ENCODE assay signal across 13 cellular contexts in the genomic region with DNA sequence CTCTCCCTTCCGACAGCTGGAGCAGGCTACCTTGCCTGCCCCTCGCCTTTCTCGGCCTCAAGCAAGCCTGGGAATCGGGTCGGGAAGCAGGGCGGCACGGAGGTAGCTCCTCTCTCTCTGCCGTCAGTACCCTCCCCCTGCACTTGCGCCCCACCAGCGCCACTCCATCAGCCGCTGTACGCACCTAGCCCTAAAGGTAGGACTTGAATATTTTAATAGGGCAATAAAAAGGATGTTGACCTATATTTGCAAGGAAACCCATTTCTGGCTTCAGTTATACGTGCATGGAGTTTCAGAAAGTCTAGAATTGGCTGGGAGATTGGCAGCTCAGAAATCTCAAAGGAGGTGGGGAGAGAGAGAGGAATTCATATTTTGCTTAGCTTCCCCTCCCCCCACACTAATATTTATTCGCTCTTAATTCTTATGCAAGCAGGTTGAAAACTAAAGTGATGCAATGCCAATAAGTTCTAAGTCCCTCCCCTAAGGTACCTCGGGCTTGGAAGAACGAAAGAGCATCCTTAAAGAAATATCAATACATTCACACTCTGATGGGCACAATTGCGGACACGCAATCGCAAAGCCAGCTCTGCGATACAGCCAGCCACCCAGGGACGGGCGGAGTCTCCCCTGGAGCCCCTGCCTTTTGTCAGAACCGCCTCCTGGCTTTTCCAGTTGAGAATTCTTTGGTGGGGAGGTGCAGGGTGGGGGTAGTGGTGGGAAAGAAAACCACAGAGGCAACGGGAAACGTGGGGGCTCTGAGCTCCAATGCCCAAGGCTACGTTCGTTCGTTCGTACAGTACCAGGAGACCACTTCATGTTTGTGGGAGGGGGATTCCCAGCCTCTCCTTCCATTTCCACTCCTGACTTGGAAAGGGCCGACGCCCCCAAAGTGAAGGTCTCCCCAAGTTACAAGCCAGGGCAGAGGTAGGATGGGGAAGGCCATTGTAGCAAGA. TPM values are rescaled to one million over a fixed set of nuclear protein-coding genes. Genes with fewer than 3 reads are reported as not detected.
DNase-seq lines count a peak whose midpoint lies in the region; ATAC-seq and TF ChIP-seq lines count a peak whose summit lies in the region.
"Had no signal": no experiment of that assay in that cellular context is flagged by ENCODE, and none has a peak within 500 bp of the region (broad histone marks: within the 10 kb centered on the region; RNA-seq: fewer than 3 reads in every experiment).

No MANE protein-coding gene starts in this region.

- no peak for TF ChIP-seq CTCF in coronary artery (IDR thresholded peaks at IDR 0.05)
- TF ChIP-seq CTCF in lower lobe of right lung (IDR thresholded peaks at IDR 0.05): no peak
- TF ChIP-seq CTCF in upper lobe of left lung (IDR thresholded peaks at IDR 0.05): no peak

- peak; percentile 14 for DNase-seq in Right ventricle myocardium inferior (ENCODE audit: missing footprints)
- DNase-seq in left ventricle myocardium superior: no peak
- DNase-seq in coronary artery (ENCODE audit: low spot score): no peak
- peak; percentile 44 for DNase-seq in lower lobe of right lung
- DNase-seq in upper lobe of left lung: no peak
- no peak for DNase-seq in effector memory CD8-positive, alpha-beta T cell
- DNase-seq: ACHN; activated CD4-positive, alpha-beta T cell treated with anti-CD3 and anti-CD28 coated beads, Interleukin-2, amount 50 U/mL, for 1 hour; aorta; GM23248 had no signal

- 3 to 4% methylated on average over 25 to 31 of the region's 31 CpGs for WGBS in upper lobe of left lung, 2 donors

- H3K4me1 ChIP-seq in lower lobe of right lung (peaks cover 54% of the 10 kb centered on the region), upper lobe of left lung (peaks cover 32 to 65% (median 54%) of the 10 kb centered on the region in 4 donors)

- H3K36me3 ChIP-seq in lower lobe of right lung (no peaks in the 10 kb centered on the region), upper lobe of left lung (no peaks in the 10 kb centered on the region)
- H3K36me3 ChIP-seq: gastroesophageal sphincter had no signal

- H3K9me3 ChIP-seq in lower lobe of right lung: no peaks in the 10 kb centered on the region
- H3K9me3 ChIP-seq in upper lobe of left lung: no peaks in the 10 kb centered on the region
- H3K9me3 ChIP-seq: gastroesophageal sphincter had no signal

- H3K9me3 Mint-ChIP-seq in effector memory CD8-positive, alpha-beta T cell: no peaks in the 10 kb centered on the region

- H3K27me3 ChIP-seq in lower lobe of right lung (ENCODE audit: low read depth) (peaks cover 95% of the 10 kb centered on the region), upper lobe of left lung (peaks cover 0 to 50% (median 21%) of the 10 kb centered on the region in 4 donors)

- peaks cover 11 to 20% of the 10 kb centered on the region in 2 donors for H3K4me1 Mint-ChIP-seq in effector memory CD8-positive, alpha-beta T cell (ENCODE audit: low read depth in 2 of 2)

- H3K36me3 Mint-ChIP-seq in effector memory CD8-positive, alpha-beta T cell (ENCODE audit: insufficient read depth): peaks cover 5% of the 10 kb centered on the region

- H3K4me3 ChIP-seq in coronary artery (peak overlapping the region; percentile 57), lower lobe of right lung (peak overlapping the region; percentile 54), upper lobe of left lung (peak overlapping the region in 3 of 4 donors; percentile 43 to 53 (median 52))

- no peak overlapping the region for H3K27ac Mint-ChIP-seq in effector memory CD8-positive, alpha-beta T cell

- H3K4me3 Mint-ChIP-seq in effector memory CD8-positive, alpha-beta T cell: no peak overlapping the region

- intact Hi-C loops in Right ventricle myocardium inferior (cut with DNase I) (no loop called here), left ventricle myocardium superior (cut with micrococcal nuclease) (no loop called here), lower lobe of right lung (cut with DNase I) (loop anchor here (10.0 kb wide), 1 partner anchor 664 kb away; no protein-coding TSS in a partner anchor)

- H3K27me3 Mint-ChIP-seq in effector memory CD8-positive, alpha-beta T cell: peaks cover 69 to 91% of the 10 kb centered on the region in 2 donors

- H3K27ac ChIP-seq in coronary artery (no peak overlapping the region), lower lobe of right lung (peak overlapping the region; percentile 86), upper lobe of left lung (peak overlapping the region in 3 of 4 donors; percentile 78 to 91 (median 86))
- H3K27ac ChIP-seq: gastroesophageal sphincter, GM23248 had no signal

- TF ChIP-seq POLR2A in upper lobe of left lung (IDR thresholded peaks at IDR 0.05): no peak

- no peak for TF ChIP-seq EP300 in upper lobe of left lung (IDR thresholded peaks at IDR 0.05)

- ATAC-seq in Right ventricle myocardium inferior (no peak), left ventricle myocardium superior (no peak), lower lobe of right lung (peak in 1 of 2 donors; percentile 7), upper lobe of left lung (ENCODE audit: low FRiP score in 2 of 2) (peak in 1 of 2 donors; percentile 5), HG03354 (IDR thresholded peaks at IDR 0.05; ENCODE audit: poor library complexity, severe bottlenecking, unreplicated experiment) (no peak), HG03135 (IDR thresholded peaks at IDR 0.05; ENCODE audit: unreplicated experiment) (no peak)
- ATAC-seq in effector memory CD8-positive, alpha-beta T cell (replicated peaks): no peak
- ATAC-seq: gastroesophageal sphincter had no signal

RNA-seq across cellular contexts. Expression of a gene that starts 1.4 kb away (rescaled TPM):
- not detected for total RNA-seq in Right ventricle myocardium inferior
- not detected for total RNA-seq in left ventricle myocardium superior
- total RNA-seq in lower lobe of right lung: 7.3 TPM
- 1 to 10 TPM; 6.1 to 9.6 (median 6.2) TPM for total RNA-seq in upper lobe of left lung
- total RNA-seq: GM23248 had no signal

Comparison
In these comparisons a context has a peak if more than half of its experiments do, and no peak if none do; other contexts are left out.
1. DNase-seq: peak in Right ventricle myocardium inferior (single experiment) and lower lobe of right lung (single experiment); none in left ventricle myocardium superior (single experiment), coronary artery (single experiment), upper lobe of left lung (0 of 2) and effector memory CD8-positive, alpha-beta T cell (0 of 3).
2. H3K27ac ChIP-seq: peak in lower lobe of right lung (single experiment) and upper lobe of left lung (3 of 4); none in coronary artery (0 of 2).
3. Peak in every context shown above with its lines, with median percentiles within 50 percentile points of each other: H3K4me3 ChIP-seq.